In genomic region chr7:144331221-144331995, GRCh38 we compare ENCODE assay signal across 12 cellular contexts. TPM values are rescaled to one million over a fixed set of nuclear protein-coding genes. Genes with fewer than 3 reads are reported as not detected.
DNase-seq lines count a peak whose midpoint lies in the region; ATAC-seq, FAIRE-seq and TF ChIP-seq lines count a peak whose summit lies in the region.
"Not testable (repeated sequence)": the region's sequence is repeated elsewhere in the genome, so short reads cannot be mapped to it uniquely, and the experiment has no call there.
"Had no signal": no experiment of that assay in that cellular context is flagged by ENCODE, and none has a peak within 500 bp of the region (broad histone marks: within the 10 kb centered on the region; RNA-seq: fewer than 3 reads in every experiment).

No MANE protein-coding gene starts in this region.

- peak; percentile 98 for FAIRE-seq in colon (lab: Jason Lieb, UNC)

- not testable (repeated sequence) for TF ChIP-seq CTCF in DND-41 (IDR thresholded peaks at IDR 0.05; ENCODE audit: borderline replicate concordance, extremely low read depth, low read length, poor library complexity, severe bottlenecking)

- H3K9me3 Mint-ChIP-seq in stimulated activated naive B cell treated with anti-CD40 and anti-IgM and Interleukin-4, amounts not matched to agents 10 μg/mL and 1 μg/mL and 100 μg/mL, for 72 hours = not testable (repeated sequence)

- H3K4me2 ChIP-seq in DND-41 (ENCODE audit: insufficient read depth, low read length) = not testable (repeated sequence)

- not testable (repeated sequence) for H3K9me3 ChIP-seq in DND-41 (ENCODE audit: insufficient read depth, low read length, severe bottlenecking)

- ATAC-seq in DND-41 (ENCODE audit: insufficient read depth, low read depth) = 0 out of 3 replicates have a peak, but pooled peaks have one; percentile 12
- ATAC-seq in GM19372 (IDR thresholded peaks at IDR 0.05; ENCODE audit: low read depth, unreplicated experiment) = peak; percentile 50
- peak; percentile 65 for ATAC-seq in HG02610 (IDR thresholded peaks at IDR 0.05; ENCODE audit: unreplicated experiment)
- ATAC-seq in HG03469 (IDR thresholded peaks at IDR 0.05; ENCODE audit: unreplicated experiment) = peak; percentile 40
- ATAC-seq in activated CD4-positive, CD25-positive, alpha-beta regulatory T cell treated with anti-CD3 and anti-CD28 coated beads, Interleukin-2, amount 50 U/mL, for 24 hours = peak; percentile 89 to 90
- peak; percentile 69 for ATAC-seq in left lobe of liver
- peak; percentile 72 to 85 for ATAC-seq in stimulated activated naive B cell treated with anti-CD40 and anti-IgM and Interleukin-4, amounts not matched to agents 10 μg/mL and 1 μg/mL and 100 μg/mL, for 72 hours (replicated peaks)

- H3K36me3 ChIP-seq in DND-41 (ENCODE audit: insufficient read depth, low read length) = not testable (repeated sequence)

- H3K27me3 Mint-ChIP-seq in stimulated activated naive B cell treated with anti-CD40 and anti-IgM and Interleukin-4, amounts not matched to agents 10 μg/mL and 1 μg/mL and 100 μg/mL, for 72 hours = not testable (repeated sequence)

- not testable (repeated sequence) for H3K79me2 ChIP-seq in DND-41 (ENCODE audit: insufficient read depth, low read length)

- H3K4me3 ChIP-seq in DND-41 (ENCODE audit: low read depth in 1 of 2, low read length in 2 of 2) = not testable (repeated sequence)

- not testable (repeated sequence) for H3K4me1 Mint-ChIP-seq in stimulated activated naive B cell treated with anti-CD40 and anti-IgM and Interleukin-4, amounts not matched to agents 10 μg/mL and 1 μg/mL and 100 μg/mL, for 72 hours

- H3K4me1 ChIP-seq in DND-41 (ENCODE audit: insufficient read depth, low read length) = not testable (repeated sequence)

- H2AFZ ChIP-seq in DND-41 (ENCODE audit: low read depth, low read length) = not testable (repeated sequence)

- H3K27ac ChIP-seq in DND-41 (ENCODE audit: low read length) = not testable (repeated sequence)

- not testable (repeated sequence) for H3K36me3 Mint-ChIP-seq in stimulated activated naive B cell treated with anti-CD40 and anti-IgM and Interleukin-4, amounts not matched to agents 10 μg/mL and 1 μg/mL and 100 μg/mL, for 72 hours

- not testable (repeated sequence) for H3K27me3 ChIP-seq in DND-41 (ENCODE audit: insufficient read depth, low read length, poor library complexity)

- not testable (repeated sequence) for H3K27ac Mint-ChIP-seq in stimulated activated naive B cell treated with anti-CD40 and anti-IgM and Interleukin-4, amounts not matched to agents 10 μg/mL and 1 μg/mL and 100 μg/mL, for 72 hours

- not testable (repeated sequence) for H3K9ac ChIP-seq in DND-41 (ENCODE audit: low read depth, low read length)

- not testable (repeated sequence) for DNase-seq in DND-41; left lobe of liver (ENCODE audit: low spot score); stimulated activated naive B cell treated with anti-CD40 and anti-IgM and Interleukin-4, amounts not matched to agents 10 μg/mL and 1 μg/mL and 100 μg/mL, for 72 hours

- not testable (repeated sequence) for H3K4me3 Mint-ChIP-seq in stimulated activated naive B cell treated with anti-CD40 and anti-IgM and Interleukin-4, amounts not matched to agents 10 μg/mL and 1 μg/mL and 100 μg/mL, for 72 hours

- not testable (repeated sequence) for H4K20me1 ChIP-seq in DND-41 (ENCODE audit: insufficient read depth, low read length)

RNA-seq across cellular contexts. Expression of gene OR2A1, which starts 19.2 kb away (rescaled TPM):
- not detected for total RNA-seq in left lobe of liver
- total RNA-seq: activated naive CD4-positive, alpha-beta T cell treated with anti-CD3 and anti-CD28 coated beads for 36 hours; astrocyte; cerebellum; T-helper 1 cell treated with Interleukin-12 subunit alpha and Interleukin-12 subunit beta and Interleukin-4 antibody, amounts not matched to agents 30 ng/mL and 1 ng/mL, for 36 hours had no signal

RNA-seq across cellular contexts. Expression of gene ARHGEF5, which starts 23.8 kb away (rescaled TPM):
- 11.6 TPM for total RNA-seq in left lobe of liver

Comparison
In these comparisons a context has a peak if more than half of its experiments do, and no peak if none do; other contexts are left out.
1. ATAC-seq: peak in every context shown above with its lines; median percentile 90 in activated CD4-positive, CD25-positive, alpha-beta regulatory T cell treated with anti-CD3 and anti-CD28 coated beads, Interleukin-2, amount 50 U/mL, for 24 hours; 78 in stimulated activated naive B cell treated with anti-CD40 and anti-IgM and Interleukin-4, amounts not matched to agents 10 μg/mL and 1 μg/mL and 100 μg/mL, for 72 hours; 69 in left lobe of liver; 65 in HG02610; 50 in GM19372; 40 in HG03469; 12 in DND-41.